Comparison of ENCODE assay signal across 22 cellular contexts in genomic region chr6:168107191-168107940, GRCh38. TPM values are rescaled to one million over a fixed set of nuclear protein-coding genes. Genes with fewer than 3 reads are reported as not detected.
DNase-seq lines count a peak whose midpoint lies in the region; ATAC-seq and TF ChIP-seq lines count a peak whose summit lies in the region.
"Had no signal": no experiment of that assay in that cellular context is flagged by ENCODE, and none has a peak within 500 bp of the region (broad histone marks: within the 10 kb centered on the region; RNA-seq: fewer than 3 reads in every experiment).

No MANE protein-coding gene starts in this region.

- intact Hi-C loops in Right ventricle myocardium superior (cut with DNase I): no loop called here
- intact Hi-C loops in left cardiac atrium (cut with DNase I): no loop called here
- intact Hi-C loops in aorta (cut with DNase I): no loop called here

- no peaks in the 10 kb centered on the region for H3K36me3 ChIP-seq in right atrium auricular region
- H3K36me3 ChIP-seq in aorta (ENCODE audit: control insufficient read depth in 1 of 2, insufficient read depth in 2 of 2, low read length in 1 of 2): no peaks in the 10 kb centered on the region
- no peaks in the 10 kb centered on the region for H3K36me3 ChIP-seq in MM.1S (replicated peaks; ENCODE audit: insufficient read depth, low read length)
- H3K36me3 ChIP-seq: sigmoid colon, thyroid gland had no signal

- TF ChIP-seq CTCF in right atrium auricular region (IDR thresholded peaks at IDR 0.05) (no peak), MM.1S (IDR thresholded peaks at IDR 0.05; ENCODE audit: low read length) (no peak), foreskin fibroblast (IDR thresholded peaks at IDR 0.05; ENCODE audit: low read depth, low read length) (no peak)

- no peaks in the 10 kb centered on the region for H3K79me2 ChIP-seq in MM.1S (ENCODE audit: low read length)

- no peaks in the 10 kb centered on the region for H3K9me2 ChIP-seq in MM.1S (replicated peaks; ENCODE audit: insufficient read depth, low read length)

- H3K9me3 ChIP-seq in right atrium auricular region (no peaks in the 10 kb centered on the region), aorta (ENCODE audit: control insufficient read depth, low read length) (no peaks in the 10 kb centered on the region), MM.1S (replicated peaks; ENCODE audit: insufficient read depth, low read length) (no peaks in the 10 kb centered on the region)
- H3K9me3 ChIP-seq: sigmoid colon, thyroid gland had no signal

- H3K4me1 ChIP-seq in right atrium auricular region: peaks cover 0 to 7% of the 10 kb centered on the region in 2 donors
- H3K4me1 ChIP-seq in aorta (ENCODE audit: control insufficient read depth in 1 of 2, insufficient read depth in 2 of 2, low read length in 2 of 2): no peaks in the 10 kb centered on the region
- H3K4me1 ChIP-seq in MM.1S (ENCODE audit: low read length): no peaks in the 10 kb centered on the region
- H3K4me1 ChIP-seq: thyroid gland had no signal

- DNase-seq in Right ventricle myocardium superior (no peak), right atrium auricular region (ENCODE audit: low spot score) (no peak), NCI-H774 (lab: John Stamatoyannopoulos, UW) (peak; percentile 36), left cardiac atrium (peak; percentile 28), aorta (peak; percentile 25 to 71), MM.1S (no peak), foreskin fibroblast (no peak)
- DNase-seq: activated CD4-positive, alpha-beta T cell treated with anti-CD3 and anti-CD28 coated beads for 4 hours; activated effector memory CD4-positive, alpha-beta T cell treated with anti-CD3 and anti-CD28 coated beads, Interleukin-2, amount 50 U/mL, for 16 hours; CD4-positive, alpha-beta memory T cell; central memory CD4-positive, alpha-beta T cell; DND-41; effector memory CD8-positive, alpha-beta T cell; head of caudate nucleus; NCI-H1436; NCI-H2227 treated with DMSO at 0.1 percent for 48 hours; occipital lobe; sigmoid colon; stimulated activated naive CD4-positive, alpha-beta T cell; thyroid gland had no signal

- no peaks in the 10 kb centered on the region for H3F3A ChIP-seq in MM.1S (ENCODE audit: insufficient read depth, low read length)

- H3K27ac ChIP-seq in right atrium auricular region (no peak overlapping the region), aorta (ENCODE audit: low read depth in 1 of 2, low read length in 2 of 2) (no peak overlapping the region), MM.1S (ENCODE audit: low read length) (no peak overlapping the region)
- H3K27ac ChIP-seq: sigmoid colon, thyroid gland had no signal

- no peak overlapping the region for H3K4me2 ChIP-seq in MM.1S (ENCODE audit: low read depth, low read length)

- peak; percentile 75 for ATAC-seq in Right ventricle myocardium superior (ENCODE audit: poor library complexity)
- ATAC-seq in left cardiac atrium: peak; percentile 19 to 44
- no peak for ATAC-seq in aorta (ENCODE audit: low FRiP score)
- no peak for ATAC-seq in GM19351 (IDR thresholded peaks at IDR 0.05; ENCODE audit: unreplicated experiment)
- ATAC-seq: effector memory CD8-positive, alpha-beta T cell had no signal

- no peaks in the 10 kb centered on the region for H4K20me1 ChIP-seq in MM.1S (ENCODE audit: insufficient read depth, low read length)

- H3K27me3 ChIP-seq in right atrium auricular region (no peaks in the 10 kb centered on the region), aorta (ENCODE audit: control insufficient read depth in 1 of 2, insufficient read depth in 2 of 2, low read length in 1 of 2) (no peaks in the 10 kb centered on the region), MM.1S (replicated peaks; ENCODE audit: insufficient read depth, low read length) (0 out of 2 replicates have a peak, but pooled peaks cover under 1% of the 10 kb centered on the region)
- H3K27me3 ChIP-seq: thyroid gland had no signal

- no peak overlapping the region for H3K4me3 ChIP-seq in right atrium auricular region
- no peak overlapping the region for H3K4me3 ChIP-seq in aorta (ENCODE audit: low read length in 2 of 2)
- H3K4me3 ChIP-seq in MM.1S (ENCODE audit: low read length): no peak overlapping the region
- H3K4me3 ChIP-seq in foreskin fibroblast (ENCODE audit: low read depth in 1 of 2, low read length in 2 of 2): no peak overlapping the region
- H3K4me3 ChIP-seq: sigmoid colon, thyroid gland had no signal

- no peak overlapping the region for H3K9ac ChIP-seq in MM.1S (ENCODE audit: low read length)

- 55 to 58% methylated on average over 8 of the region's 8 CpGs for WGBS in aorta, 2 donors

- H2AFZ ChIP-seq in MM.1S (ENCODE audit: low read length): no peak overlapping the region

RNA-seq across cellular contexts. Expression of gene FRMD1, which starts 28.4 kb away (rescaled TPM):
- total RNA-seq in Right ventricle myocardium superior: 1.0 TPM
- total RNA-seq in right atrium auricular region: under 1 TPM in 1 of 2 donors, not detected in 1; 0.08 TPM
- total RNA-seq in left cardiac atrium: under 1 TPM; 0.18 to 0.79 TPM
- total RNA-seq in aorta: under 1 TPM; 0.06 to 0.19 TPM
- polyA plus RNA-seq in aorta: under 1 TPM; 0.03 to 0.38 TPM
- total RNA-seq: CD4-positive, alpha-beta memory T cell; lung microvascular endothelial cell; occipital lobe had no signal
- polyA plus RNA-seq: CD4-positive, alpha-beta memory T cell had no signal

Comparison
In these comparisons a context has a peak if more than half of its experiments do, and no peak if none do; other contexts are left out.
1. DNase-seq: peak in NCI-H774 (single experiment), left cardiac atrium (single experiment) and aorta (2 of 2); none in Right ventricle myocardium superior (single experiment), right atrium auricular region (single experiment), MM.1S (single experiment) and foreskin fibroblast (0 of 2).
2. ATAC-seq: peak in Right ventricle myocardium superior (single experiment) and left cardiac atrium (2 of 2); none in aorta (single experiment) and GM19351 (single experiment).